In genomic region chr22:17920145-17920605, GRCh38 we compare ENCODE assay signal across 9 cellular contexts.
DNase-seq lines count a peak whose midpoint lies in the region; ATAC-seq and TF ChIP-seq lines count a peak whose summit lies in the region.
"Had no signal": no experiment of that assay in that cellular context is flagged by ENCODE, and none has a peak within 500 bp of the region (broad histone marks: within the 10 kb centered on the region; RNA-seq: fewer than 3 reads in every experiment).

No MANE protein-coding gene starts in this region.

- 41 to 48% methylated on average over 15 of the region's 15 CpGs for WGBS in lower leg skin, 2 donors

- peaks cover 50% of the 10 kb centered on the region for H3K4me1 Mint-ChIP-seq in MCF 10A (ENCODE audit: insufficient read depth, unreplicated experiment)
- H3K4me1 Mint-ChIP-seq in osteocyte (ENCODE audit: unreplicated experiment), result peaks cover 49% of the 10 kb centered on the region

- intact Hi-C loops in MCF 10A (cut with micrococcal nuclease) (no loop called here), lower leg skin (cut with DNase I; ENCODE audit: low total_unique reads) (no loop called here)

- peaks cover 29 to 66% of the 10 kb centered on the region in 2 donors for H3K4me1 ChIP-seq in thoracic aorta (ENCODE audit: control insufficient read depth in 1 of 2, low read depth in 2 of 2)

- H3K9me3 Mint-ChIP-seq in MCF 10A (ENCODE audit: unreplicated experiment) (no peaks in the 10 kb centered on the region), osteocyte (ENCODE audit: unreplicated experiment) (no peaks in the 10 kb centered on the region)

- no peaks in the 10 kb centered on the region for H3K9me3 ChIP-seq in thoracic aorta

- CTCF ChIA-PET in MCF 10A (lab: Yijun Ruan, JAX), result interaction anchor here (0.6 to 4.1 kb wide), 4 partner anchors 76 to 156 kb away, joined by 4 to 16 read pairs (median 4); partner anchors contain the start of gene PEX26

- no TSS peak for BruUV-seq in MCF 10A (replicated peaks; lab: Mats Ljungman, UMichigan)

- peak overlapping the region; percentile 24 for H3K4me3 ChIP-seq in thoracic aorta
- H3K4me3 ChIP-seq in lower leg skin (ENCODE audit: low read depth, poor library complexity, severe bottlenecking), result no peak overlapping the region

- H3K4me3 Mint-ChIP-seq in MCF 10A (ENCODE audit: unreplicated experiment) (peak overlapping the region; percentile 33), osteocyte (ENCODE audit: unreplicated experiment) (no peak overlapping the region)

- ATAC-seq in thoracic aorta (ENCODE audit: insufficient number of reproducible peaks, low FRiP score, low read depth), result no peak
- ATAC-seq: Panc1 had no signal

- no peaks in the 10 kb centered on the region for H3K27me3 ChIP-seq in thoracic aorta (replicated peaks; ENCODE audit: insufficient read depth)

- DNase-seq in NCI-H2196 treated with DMSO at 0.1 percent for 48 hours (lab: John Stamatoyannopoulos, UW; ENCODE audit: unreplicated experiment) (peak; percentile 58), MCF 10A (ENCODE audit: unreplicated experiment) (peak; percentile 51), islet precursor cell (peak; percentile 96), thoracic aorta (ENCODE audit: low spot score) (no peak), NOMO-1 treated with DMSO at 0.1 percent for 48 hours (lab: John Stamatoyannopoulos, UW; ENCODE audit: unreplicated experiment) (no peak), osteocyte (ENCODE audit: extremely low spot score, unreplicated experiment) (no peak), lower leg skin (ENCODE audit: low spot score in 2 of 2) (no peak), NCI-H1092 treated with DMSO at 0.1 percent for 48 hours (lab: John Stamatoyannopoulos, UW) (no peak)

- POLR2A ChIA-PET in MCF 10A (lab: Yijun Ruan, JAX), result interaction anchor here (0.5 to 1.8 kb wide), 4 partner anchors 20 to 119 kb away, joined by 3 to 8 read pairs (median 4); no protein-coding TSS in a partner anchor

- H3K27ac Mint-ChIP-seq in MCF 10A (ENCODE audit: low read depth, unreplicated experiment), result peak overlapping the region; percentile 83
- no peak overlapping the region for H3K27ac Mint-ChIP-seq in osteocyte (ENCODE audit: unreplicated experiment)

- H3K36me3 Mint-ChIP-seq in MCF 10A (ENCODE audit: insufficient read depth, unreplicated experiment) (peaks cover 7% of the 10 kb centered on the region), osteocyte (ENCODE audit: unreplicated experiment) (no peaks in the 10 kb centered on the region)

- TF ChIP-seq POLR2A in lower leg skin (IDR thresholded peaks at IDR 0.05), result no peak

- H3K27ac ChIP-seq in thoracic aorta, result peak overlapping the region; percentile 2 to 19

- H3K36me3 ChIP-seq in thoracic aorta, result no peaks in the 10 kb centered on the region

- TF ChIP-seq CTCF in MCF 10A (IDR thresholded peaks at IDR 0.05; ENCODE audit: unreplicated experiment) (no peak), thoracic aorta (IDR thresholded peaks at IDR 0.05) (no peak), osteocyte (IDR thresholded peaks at IDR 0.05) (no peak), lower leg skin (IDR thresholded peaks at IDR 0.05) (no peak)

- H3K27me3 Mint-ChIP-seq in MCF 10A (ENCODE audit: insufficient read depth, unreplicated experiment), result no peaks in the 10 kb centered on the region
- no peaks in the 10 kb centered on the region for H3K27me3 Mint-ChIP-seq in osteocyte (ENCODE audit: unreplicated experiment)

Comparison
In these comparisons a context has a peak if more than half of its experiments do, and no peak if none do; other contexts are left out.
1. DNase-seq: peak in NCI-H2196 treated with DMSO at 0.1 percent for 48 hours (single experiment), MCF 10A (single experiment) and islet precursor cell (single experiment); none in thoracic aorta (single experiment), NOMO-1 treated with DMSO at 0.1 percent for 48 hours (single experiment), osteocyte (single experiment), lower leg skin (0 of 2) and NCI-H1092 treated with DMSO at 0.1 percent for 48 hours (single experiment).